1 cellular context compared by ENCODE assay signal in the genomic region with DNA sequence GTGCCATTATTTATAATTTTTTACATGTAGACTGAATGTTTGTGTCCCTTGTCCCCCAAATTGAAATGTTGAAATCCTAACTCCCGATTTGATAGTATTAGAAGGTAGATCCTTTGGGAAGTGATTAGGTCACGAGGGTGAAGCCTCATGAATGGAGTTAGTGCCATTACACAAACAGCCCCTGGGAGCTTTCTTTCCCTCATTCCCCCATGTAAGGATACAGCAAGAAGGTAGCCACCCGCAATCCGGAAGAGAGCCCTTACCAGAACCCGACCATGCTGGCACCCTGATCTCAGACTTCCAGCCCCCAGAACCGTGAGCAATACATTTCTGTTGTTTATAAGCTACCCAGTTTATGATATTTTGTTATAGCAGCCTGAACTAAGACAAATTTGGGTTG.
TF ChIP-seq lines count a peak whose summit lies in the region.

No MANE protein-coding gene starts in this region.

TF ChIP-seq in GM23338, 12 proteins besides CTCF, POLR2A, EP300 and RAD21 (continued from another document):
- TF ChIP-seq, protein P1, sequence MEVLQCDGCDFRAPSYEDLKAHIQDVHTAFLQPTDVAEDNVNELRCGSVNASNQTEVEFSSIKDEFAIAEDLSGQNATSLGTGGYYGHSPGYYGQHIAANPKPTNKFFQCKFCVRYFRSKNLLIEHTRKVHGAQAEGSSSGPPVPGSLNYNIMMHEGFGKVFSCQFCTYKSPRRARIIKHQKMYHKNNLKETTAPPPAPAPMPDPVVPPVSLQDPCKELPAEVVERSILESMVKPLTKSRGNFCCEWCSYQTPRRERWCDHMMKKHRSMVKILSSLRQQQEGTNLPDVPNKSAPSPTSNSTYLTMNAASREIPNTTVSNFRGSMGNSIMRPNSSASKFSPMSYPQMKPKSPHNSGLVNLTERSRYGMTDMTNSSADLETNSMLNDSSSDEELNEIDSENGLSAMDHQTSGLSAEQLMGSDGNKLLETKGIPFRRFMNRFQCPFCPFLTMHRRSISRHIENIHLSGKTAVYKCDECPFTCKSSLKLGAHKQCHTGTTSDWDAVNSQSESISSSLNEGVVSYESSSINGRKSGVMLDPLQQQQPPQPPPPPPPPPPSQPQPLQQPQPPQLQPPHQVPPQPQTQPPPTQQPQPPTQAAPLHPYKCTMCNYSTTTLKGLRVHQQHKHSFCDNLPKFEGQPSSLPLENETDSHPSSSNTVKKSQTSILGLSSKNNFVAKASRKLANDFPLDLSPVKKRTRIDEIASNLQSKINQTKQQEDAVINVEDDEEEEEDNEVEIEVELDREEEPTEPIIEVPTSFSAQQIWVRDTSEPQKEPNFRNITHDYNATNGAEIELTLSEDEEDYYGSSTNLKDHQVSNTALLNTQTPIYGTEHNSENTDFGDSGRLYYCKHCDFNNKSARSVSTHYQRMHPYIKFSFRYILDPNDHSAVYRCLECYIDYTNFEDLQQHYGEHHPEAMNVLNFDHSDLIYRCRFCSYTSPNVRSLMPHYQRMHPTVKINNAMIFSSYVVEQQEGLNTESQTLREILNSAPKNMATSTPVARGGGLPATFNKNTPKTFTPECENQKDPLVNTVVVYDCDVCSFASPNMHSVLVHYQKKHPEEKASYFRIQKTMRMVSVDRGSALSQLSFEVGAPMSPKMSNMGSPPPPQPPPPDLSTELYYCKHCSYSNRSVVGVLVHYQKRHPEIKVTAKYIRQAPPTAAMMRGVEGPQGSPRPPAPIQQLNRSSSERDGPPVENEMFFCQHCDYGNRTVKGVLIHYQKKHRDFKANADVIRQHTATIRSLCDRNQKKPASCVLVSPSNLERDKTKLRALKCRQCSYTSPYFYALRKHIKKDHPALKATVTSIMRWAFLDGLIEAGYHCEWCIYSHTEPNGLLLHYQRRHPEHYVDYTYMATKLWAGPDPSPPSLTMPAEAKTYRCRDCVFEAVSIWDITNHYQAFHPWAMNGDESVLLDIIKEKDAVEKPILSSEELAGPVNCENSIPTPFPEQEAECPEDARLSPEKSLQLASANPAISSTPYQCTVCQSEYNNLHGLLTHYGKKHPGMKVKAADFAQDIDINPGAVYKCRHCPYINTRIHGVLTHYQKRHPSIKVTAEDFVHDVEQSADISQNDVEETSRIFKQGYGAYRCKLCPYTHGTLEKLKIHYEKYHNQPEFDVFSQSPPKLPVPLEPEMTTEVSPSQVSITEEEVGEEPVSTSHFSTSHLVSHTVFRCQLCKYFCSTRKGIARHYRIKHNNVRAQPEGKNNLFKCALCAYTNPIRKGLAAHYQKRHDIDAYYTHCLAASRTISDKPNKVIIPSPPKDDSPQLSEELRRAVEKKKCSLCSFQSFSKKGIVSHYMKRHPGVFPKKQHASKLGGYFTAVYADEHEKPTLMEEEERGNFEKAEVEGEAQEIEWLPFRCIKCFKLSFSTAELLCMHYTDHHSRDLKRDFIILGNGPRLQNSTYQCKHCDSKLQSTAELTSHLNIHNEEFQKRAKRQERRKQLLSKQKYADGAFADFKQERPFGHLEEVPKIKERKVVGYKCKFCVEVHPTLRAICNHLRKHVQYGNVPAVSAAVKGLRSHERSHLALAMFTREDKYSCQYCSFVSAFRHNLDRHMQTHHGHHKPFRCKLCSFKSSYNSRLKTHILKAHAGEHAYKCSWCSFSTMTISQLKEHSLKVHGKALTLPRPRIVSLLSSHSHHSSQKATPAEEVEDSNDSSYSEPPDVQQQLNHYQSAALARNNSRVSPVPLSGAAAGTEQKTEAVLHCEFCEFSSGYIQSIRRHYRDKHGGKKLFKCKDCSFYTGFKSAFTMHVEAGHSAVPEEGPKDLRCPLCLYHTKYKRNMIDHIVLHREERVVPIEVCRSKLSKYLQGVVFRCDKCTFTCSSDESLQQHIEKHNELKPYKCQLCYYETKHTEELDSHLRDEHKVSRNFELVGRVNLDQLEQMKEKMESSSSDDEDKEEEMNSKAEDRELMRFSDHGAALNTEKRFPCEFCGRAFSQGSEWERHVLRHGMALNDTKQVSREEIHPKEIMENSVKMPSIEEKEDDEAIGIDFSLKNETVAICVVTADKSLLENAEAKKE (CRISPR knock-in tag; IDR thresholded peaks at IDR 0.05) = no peak
- TF ChIP-seq ZNF331 (CRISPR knock-in tag; IDR thresholded peaks at IDR 0.05; ENCODE audit: low read depth) = no peak
